ENCODE assay signal across 8 cellular contexts in genomic region chr3:156674911-156675743, GRCh38. TPM values are rescaled to one million over a fixed set of nuclear protein-coding genes. Genes with fewer than 3 reads are reported as not detected.
A peak's percentile ranks its signal among the peaks of the same experiment; 100 is the strongest.
DNase-seq lines count a peak whose midpoint lies in the region; ATAC-seq, FAIRE-seq and TF ChIP-seq lines count a peak whose summit lies in the region.

No MANE protein-coding gene starts in this region.

- H3K9ac ChIP-seq in neural progenitor cell = no peak overlapping the region

- peaks cover 22% of the 10 kb centered on the region for H3K79me2 ChIP-seq in neural progenitor cell (ENCODE audit: low read depth)

- H3K4me1 Mint-ChIP-seq in neural progenitor cell = peaks cover 32% of the 10 kb centered on the region

- WGBS in thyroid gland, 2 donors = 0 to 1% methylated on average over 27 to 31 of the region's 84 CpGs

- H3K27me3 ChIP-seq in Peyer's patch (no peaks in the 10 kb centered on the region), neural progenitor cell (peaks cover 10% of the 10 kb centered on the region), thyroid gland (no peaks in the 10 kb centered on the region)

- H4K20me1 ChIP-seq in neural progenitor cell (ENCODE audit: low read depth) = no peaks in the 10 kb centered on the region

- H3K27ac ChIP-seq in Peyer's patch (peak overlapping the region; percentile 87 to 97 (median 96)), neural progenitor cell (peak overlapping the region; percentile 80), thyroid gland (peak overlapping the region; percentile 92 to 97 (median 97))

- FAIRE-seq in frontal cortex (lab: Jason Lieb, UNC) = no peak

- H3K27me3 Mint-ChIP-seq in neural progenitor cell (ENCODE audit: insufficient read depth, low read depth) = no peaks in the 10 kb centered on the region

- ATAC-seq in HG03457 (IDR thresholded peaks at IDR 0.05; ENCODE audit: unreplicated experiment) = no peak

- H3K4me3 ChIP-seq in AG09309 (ENCODE audit: control insufficient read depth, low read depth, low read length) (peak overlapping the region; percentile 95), Peyer's patch (peak overlapping the region; percentile 62 to 95 (median 78)), neural progenitor cell (peak overlapping the region; percentile 86), thyroid gland (replicated peaks in 1 of 3) (peak overlapping the region; percentile 55 to 95 (median 84))

- H3K36me3 ChIP-seq in Peyer's patch (peaks cover 0 to 14% (median 0%) of the 10 kb centered on the region in 3 donors), neural progenitor cell (peaks cover 4% of the 10 kb centered on the region), thyroid gland (peaks cover 0 to 8% of the 10 kb centered on the region in 2 donors)

- H2AFZ ChIP-seq in neural progenitor cell (replicated peaks) = peak overlapping the region; percentile 86

- DNase-seq in AG09309 (ENCODE audit: low read depth) (no peak), GOT3 (lab: John Stamatoyannopoulos, UW) (peak; percentile 52), Peyer's patch (peak; percentile 55 to 79 (median 74)), frontal cortex (ENCODE audit: low spot score in 2 of 2) (peak; percentile 37 to 56), neural progenitor cell (ENCODE audit: low spot score) (peak; percentile 84), thyroid gland (peak; percentile 56 to 62)
- peak; percentile 24 to 42 (median 35) for DNase-seq in activated naive CD4-positive, alpha-beta T cell (lab: John Stamatoyannopoulos, UW)

- H3K4me3 Mint-ChIP-seq in neural progenitor cell = peak overlapping the region; percentile 95

- H3K9me3 ChIP-seq in Peyer's patch (no peaks in the 10 kb centered on the region), neural progenitor cell (ENCODE audit: low read depth) (no peaks in the 10 kb centered on the region), thyroid gland (no peaks in the 10 kb centered on the region)

- H3F3A ChIP-seq in neural progenitor cell (ENCODE audit: low read depth) = peaks cover 28% of the 10 kb centered on the region

- no peaks in the 10 kb centered on the region for H3K9me3 Mint-ChIP-seq in neural progenitor cell

- TF ChIP-seq POLR2A in Peyer's patch (IDR thresholded peaks at IDR 0.05) (no peak), thyroid gland (IDR thresholded peaks at IDR 0.05) (peak in 1 of 2 donors; percentile 6)

- TF ChIP-seq CTCF in AG09309 (IDR thresholded peaks at IDR 0.05; ENCODE audit: control insufficient read depth, insufficient read depth, low read depth, low read length, missing control alignments) (no peak), Peyer's patch (IDR thresholded peaks at IDR 0.05) (peak in 4 of 6 experiments; percentile 30 to 59 (median 52)), neural progenitor cell (IDR thresholded peaks at IDR 0.05) (peak; percentile 78), thyroid gland (IDR thresholded peaks at IDR 0.05) (peak in 3 of 6 experiments; percentile 5 to 45 (median 41))

- peaks cover 20% of the 10 kb centered on the region for H3K36me3 Mint-ChIP-seq in neural progenitor cell

- no peak overlapping the region for H3K27ac Mint-ChIP-seq in neural progenitor cell

- H3K4me2 ChIP-seq in neural progenitor cell = peak overlapping the region; percentile 97

- intact Hi-C loops in thyroid gland (cut with DNase I) = loop anchor here (5.0 to 10.0 kb wide), 4 partner anchors 120 to 457 kb away; partner anchors contain the start of gene SSR3

- H3K4me1 ChIP-seq in Peyer's patch = peaks cover 0 to 24% (median 8%) of the 10 kb centered on the region in 4 donors
- peaks cover 6% of the 10 kb centered on the region for H3K4me1 ChIP-seq in neural progenitor cell
- H3K4me1 ChIP-seq in thyroid gland = peaks cover 15 to 29% of the 10 kb centered on the region in 2 donors

RNA-seq across cellular contexts. Expression of gene TIPARP, which starts 0.7 kb away (rescaled TPM):
- total RNA-seq in Peyer's patch (10 to 100 TPM; 39.7 to 90.8 (median 52.2) TPM), frontal cortex (44.0 TPM), neural progenitor cell (ENCODE audit: low replicate concordance) (9.3 and 13.5 TPM in 2 replicates), thyroid gland (10 to 100 TPM; 23.3 to 65.0 (median 31.2) TPM)
